Comparison of ENCODE assay signal across 14 cellular contexts in the genomic region with DNA sequence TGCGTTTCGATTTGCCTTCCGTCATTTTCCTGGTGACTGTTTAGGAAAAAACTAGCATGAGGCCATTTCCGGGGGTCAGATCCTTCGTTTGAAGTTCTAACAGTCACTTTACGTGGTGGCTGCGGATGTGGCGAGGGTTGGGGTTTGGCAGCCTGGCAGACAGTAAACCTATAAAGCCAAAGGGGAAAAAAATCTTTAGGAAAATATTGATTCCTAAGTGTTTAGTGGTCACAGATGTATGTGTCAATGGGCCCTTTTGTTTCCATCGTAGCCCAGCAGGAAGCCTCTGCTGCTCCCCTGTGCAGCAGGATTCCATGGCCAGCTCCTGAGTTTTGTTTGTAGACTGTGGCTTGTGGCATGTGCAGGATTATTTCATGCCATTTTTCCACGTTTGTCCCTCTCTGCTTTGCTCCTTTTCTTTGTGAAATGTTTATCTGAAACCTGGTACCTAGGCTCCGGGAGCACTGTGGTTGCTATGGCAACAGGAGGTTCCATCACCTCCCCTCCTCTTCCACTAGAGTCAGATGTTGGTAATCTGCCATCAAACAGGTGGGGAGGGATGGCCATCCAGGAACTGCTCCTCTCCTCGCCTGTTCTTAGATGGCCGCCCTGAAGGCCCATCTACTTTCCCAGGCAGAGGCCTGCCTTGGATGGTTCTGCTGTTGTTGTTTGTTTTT.
DNase-seq lines count a peak whose midpoint lies in the region; ATAC-seq and TF ChIP-seq lines count a peak whose summit lies in the region.
"Had no signal": no experiment of that assay in that cellular context is flagged by ENCODE, and none has a peak within 500 bp of the region (broad histone marks: within the 10 kb centered on the region; RNA-seq: fewer than 3 reads in every experiment).

No MANE protein-coding gene starts in this region.

- peak overlapping the region; percentile 82 for H3K27ac ChIP-seq in RWPE2 (ENCODE audit: poor library complexity, severe bottlenecking)

- H3K27me3 Mint-ChIP-seq in progenitor cell of endocrine pancreas, result no peaks in the 10 kb centered on the region
- H3K27me3 Mint-ChIP-seq: activated T-helper 17 cell treated with anti-CD3 and anti-CD28 coated beads, Interleukin-2, amount 50 U/mL, for 72 hours had no signal

- H3K4me1 ChIP-seq in RWPE2 (ENCODE audit: insufficient read depth, poor library complexity, severe bottlenecking), result peaks cover 20% of the 10 kb centered on the region

- peaks cover 8% of the 10 kb centered on the region for H3K36me3 Mint-ChIP-seq in progenitor cell of endocrine pancreas (ENCODE audit: insufficient read depth)

- ATAC-seq in RWPE2 (ENCODE audit: low read depth) (no peak), GM21717 (IDR thresholded peaks at IDR 0.05; ENCODE audit: unreplicated experiment) (no peak), GM18909 (IDR thresholded peaks at IDR 0.05; ENCODE audit: poor library complexity, unreplicated experiment) (no peak)
- ATAC-seq: activated T-helper 17 cell treated with anti-CD3 and anti-CD28 coated beads, Interleukin-2, amount 50 U/mL, for 72 hours had no signal

- H3K9me3 ChIP-seq in RWPE2 (ENCODE audit: severe bottlenecking), result no peaks in the 10 kb centered on the region

- TF ChIP-seq CTCF in RWPE2 (IDR thresholded peaks at IDR 0.05; ENCODE audit: poor library complexity, severe bottlenecking), result no peak
- no peak for TF ChIP-seq CTCF in progenitor cell of endocrine pancreas (IDR thresholded peaks at IDR 0.05; ENCODE audit: unreplicated experiment)

- H3K4me3 ChIP-seq in RWPE2 (ENCODE audit: severe bottlenecking), result no peak overlapping the region

- no peaks in the 10 kb centered on the region for H3K27me3 ChIP-seq in RWPE2 (ENCODE audit: insufficient read depth, poor library complexity, severe bottlenecking)

- H3K27ac Mint-ChIP-seq in progenitor cell of endocrine pancreas, result peak overlapping the region; percentile 55
- H3K27ac Mint-ChIP-seq: activated T-helper 17 cell treated with anti-CD3 and anti-CD28 coated beads, Interleukin-2, amount 50 U/mL, for 72 hours had no signal

- no peak overlapping the region for H3K4me3 Mint-ChIP-seq in progenitor cell of endocrine pancreas (ENCODE audit: low read depth)
- H3K4me3 Mint-ChIP-seq: activated T-helper 17 cell treated with anti-CD3 and anti-CD28 coated beads, Interleukin-2, amount 50 U/mL, for 72 hours had no signal

- no peaks in the 10 kb centered on the region for H3K9me3 Mint-ChIP-seq in progenitor cell of endocrine pancreas (ENCODE audit: low read depth)
- H3K9me3 Mint-ChIP-seq: activated T-helper 17 cell treated with anti-CD3 and anti-CD28 coated beads, Interleukin-2, amount 50 U/mL, for 72 hours had no signal

- no peaks in the 10 kb centered on the region for H3K36me3 ChIP-seq in RWPE2 (ENCODE audit: low read depth)

- peaks cover 41% of the 10 kb centered on the region for H3K4me1 Mint-ChIP-seq in progenitor cell of endocrine pancreas (ENCODE audit: low read depth)

- DNase-seq in NCI-H1417 (lab: John Stamatoyannopoulos, UW) (peak in 2 of 3 experiments; percentile 53 to 68), NCI-H1417 treated with DMSO at 0.1 percent for 48 hours (lab: John Stamatoyannopoulos, UW) (no peak), RWPE2 (ENCODE audit: low spot score) (no peak), epidermal melanocyte (ENCODE audit: insufficient read length, low spot score) (peak; percentile 28), progenitor cell of endocrine pancreas (ENCODE audit: low spot score, unreplicated experiment) (no peak), retina (no peak)
- DNase-seq: activated CD4-positive, alpha-beta T cell treated with anti-CD3 and anti-CD28 coated beads for 48 hours; central memory CD4-positive, alpha-beta T cell; DMS79; NCI-H774; stimulated activated CD4-positive, alpha-beta T cell treated with anti-CD3 and anti-CD28 coated beads, Interleukin-4, amount 100 ng/mL, for 4 hours had no signal

Comparison
In these comparisons a context has a peak if more than half of its experiments do, and no peak if none do; other contexts are left out.
1. DNase-seq: peak in NCI-H1417 (2 of 3) and epidermal melanocyte (single experiment); none in NCI-H1417 treated with DMSO at 0.1 percent for 48 hours (single experiment), RWPE2 (single experiment), progenitor cell of endocrine pancreas (single experiment) and retina (single experiment).